ENCODE assay signal across 8 cellular contexts in genomic region chr7:34675749-34676374, GRCh38. TPM values are rescaled to one million over a fixed set of nuclear protein-coding genes. Genes with fewer than 3 reads are reported as not detected.
DNase-seq lines count a peak whose midpoint lies in the region; ATAC-seq, FAIRE-seq and TF ChIP-seq lines count a peak whose summit lies in the region.

No MANE protein-coding gene starts in this region.

- CTCF ChIA-PET in WTC11 (lab: Charles Lee): interaction anchor here (0.6 to 1.6 kb wide), 5 partner anchors 10 to 355 kb away, joined by 3 to 5 read pairs (median 3); no protein-coding TSS in a partner anchor

- ATAC-seq in DND-41 (ENCODE audit: insufficient read depth, low read depth) (peak; percentile 40; the same call in 1 of the 3 replicates), HG03558 (IDR thresholded peaks at IDR 0.05; ENCODE audit: extremely low read depth, unreplicated experiment) (peak; percentile 74), WTC11 (peak; percentile 91), HG03457 (IDR thresholded peaks at IDR 0.05; ENCODE audit: unreplicated experiment) (no peak)

- H3K36me3 ChIP-seq in DND-41 (ENCODE audit: insufficient read depth, low read length) (no peaks in the 10 kb centered on the region), kidney (ENCODE audit: control insufficient read depth in 1 of 2, insufficient read depth in 2 of 2, low read length in 2 of 2) (no peaks in the 10 kb centered on the region)

- H4K20me1 ChIP-seq in DND-41 (ENCODE audit: insufficient read depth, low read length): no peaks in the 10 kb centered on the region

- FAIRE-seq in kidney (lab: Jason Lieb, UNC): no peak

- TF ChIP-seq CTCF in DND-41 (IDR thresholded peaks at IDR 0.05; ENCODE audit: borderline replicate concordance, extremely low read depth, low read length, poor library complexity, severe bottlenecking) (peak; percentile 67), WTC11 (IDR thresholded peaks at IDR 0.05) (peak; percentile 76), kidney (IDR thresholded peaks at IDR 0.05; ENCODE audit: borderline replicate concordance, extremely low read depth, insufficient read depth) (peak; percentile 37)

- no peaks in the 10 kb centered on the region for H3K9me3 Mint-ChIP-seq in WTC11

- POLR2A ChIA-PET in WTC11 (lab: Charles Lee): no interaction called here

- H3K27ac Mint-ChIP-seq in WTC11: no peak overlapping the region

- H3K9me3 ChIP-seq in DND-41 (ENCODE audit: insufficient read depth, low read length, severe bottlenecking): no peaks in the 10 kb centered on the region
- no peaks in the 10 kb centered on the region for H3K9me3 ChIP-seq in kidney (ENCODE audit: control insufficient read depth in 1 of 2, low read length in 2 of 2)

- no peak overlapping the region for H3K4me3 ChIP-seq in DND-41 (ENCODE audit: low read depth in 1 of 2, low read length in 2 of 2)
- H3K4me3 ChIP-seq in kidney (ENCODE audit: low read length in 2 of 2): no peak overlapping the region

- intact Hi-C loops in kidney (cut with DNase I): no loop called here

- H3K4me2 ChIP-seq in DND-41 (ENCODE audit: insufficient read depth, low read length): no peak overlapping the region

- no peaks in the 10 kb centered on the region for H3K79me2 ChIP-seq in DND-41 (ENCODE audit: insufficient read depth, low read length)

- H3K9ac ChIP-seq in DND-41 (ENCODE audit: low read depth, low read length) (no peak overlapping the region), kidney (ENCODE audit: low read length in 2 of 2) (no peak overlapping the region)

- no peak overlapping the region for H3K4me3 Mint-ChIP-seq in WTC11

- H3K27ac ChIP-seq in DND-41 (ENCODE audit: low read length) (no peak overlapping the region), kidney (ENCODE audit: low read depth in 2 of 2, low read length in 2 of 2) (no peak overlapping the region)

- H3K4me1 ChIP-seq in DND-41 (ENCODE audit: insufficient read depth, low read length): no peaks in the 10 kb centered on the region
- H3K4me1 ChIP-seq in kidney (ENCODE audit: control insufficient read depth in 1 of 2, insufficient read depth in 1 of 2, low read depth in 1 of 2, low read length in 2 of 2): no peaks in the 10 kb centered on the region

- peaks cover 5% of the 10 kb centered on the region; the same call in 1 of the 2 replicates for H3K4me1 Mint-ChIP-seq in WTC11

- DNase-seq in DND-41 (peak; percentile 8), GM19238 (ENCODE audit: insufficient read length, low spot score) (peak; percentile 4), WTC11 (ENCODE audit: low spot score) (peak; percentile 53), kidney (no peak), T-helper 9 cell (no peak), dedifferentiated amniotic fluid mesenchymal stem cell (ENCODE audit: extremely low spot score) (no peak)

- no peaks in the 10 kb centered on the region for H3K36me3 Mint-ChIP-seq in WTC11

- no peak overlapping the region for H2AFZ ChIP-seq in DND-41 (ENCODE audit: low read depth, low read length)

- H3K27me3 ChIP-seq in DND-41 (ENCODE audit: insufficient read depth, low read length, poor library complexity): no peaks in the 10 kb centered on the region

- H3K27me3 Mint-ChIP-seq in WTC11 (ENCODE audit: low read depth): no peaks in the 10 kb centered on the region

TF ChIP-seq in WTC11, 78 proteins besides CTCF, POLR2A, EP300 and RAD21:
- TF ChIP-seq GTF2I (CRISPR knock-in tag; conservative IDR thresholded peaks at IDR 0.05) (no peak), ATF6 (CRISPR knock-in tag; IDR thresholded peaks at IDR 0.05) (no peak), FOXK1 (CRISPR knock-in tag; IDR thresholded peaks at IDR 0.05) (no peak), E2F4 (CRISPR knock-in tag; IDR thresholded peaks at IDR 0.05; ENCODE audit: borderline replicate concordance, low read depth) (no peak), OVOL2 (CRISPR knock-in tag; IDR thresholded peaks at IDR 0.05; ENCODE audit: borderline replicate concordance) (no peak), PREB (CRISPR knock-in tag; IDR thresholded peaks at IDR 0.05; ENCODE audit: borderline replicate concordance) (no peak), ZNF416 (CRISPR knock-in tag; IDR thresholded peaks at IDR 0.05) (no peak), IRF2 (CRISPR knock-in tag; IDR thresholded peaks at IDR 0.05; ENCODE audit: borderline replicate concordance, low read depth) (no peak), ELF4 (CRISPR knock-in tag; IDR thresholded peaks at IDR 0.05; ENCODE audit: low read depth) (no peak), JUN (CRISPR knock-in tag; IDR thresholded peaks at IDR 0.05) (no peak), ZNF532 (CRISPR knock-in tag; IDR thresholded peaks at IDR 0.05; ENCODE audit: borderline replicate concordance) (no peak), RELA (CRISPR knock-in tag; IDR thresholded peaks at IDR 0.05; ENCODE audit: borderline replicate concordance) (no peak)

RNA-seq across cellular contexts. Expression of gene NPSR1, which starts 17.8 kb away (rescaled TPM):
- not detected in 3 replicates for total RNA-seq in WTC11 (2021)
- not detected for total RNA-seq in kidney
- not detected for polyA plus RNA-seq in kidney (ENCODE audit: insufficient read depth, low read depth, low replicate concordance)

Comparison
In these comparisons a context has a peak if more than half of its experiments do, and no peak if none do; other contexts are left out.
1. DNase-seq: peak in DND-41 (single experiment), GM19238 (single experiment) and WTC11 (single experiment); none in kidney (single experiment), T-helper 9 cell (single experiment) and dedifferentiated amniotic fluid mesenchymal stem cell (single experiment).
2. Peak in every context shown above with its lines, with median percentiles within 50 percentile points of each other: CTCF ChIP-seq.